ENCODE assay signal across 17 cellular contexts in genomic region chr13:55517312-55517711, GRCh38.
DNase-seq lines count a peak whose midpoint lies in the region; ATAC-seq, FAIRE-seq and TF ChIP-seq lines count a peak whose summit lies in the region.
"Had no signal": no experiment of that assay in that cellular context is flagged by ENCODE, and none has a peak within 500 bp of the region (broad histone marks: within the 10 kb centered on the region; RNA-seq: fewer than 3 reads in every experiment).

No MANE protein-coding gene starts in this region.

- ATAC-seq in activated CD4-positive, alpha-beta T cell treated with anti-CD3 and anti-CD28 coated beads for 36 hours: no peak
- ATAC-seq in left colon: no peak
- ATAC-seq in pancreas: no peak
- ATAC-seq: activated naive CD8-positive, alpha-beta T cell treated with anti-CD3 and anti-CD28 coated beads, Interleukin-2, amount 50 U/mL, for 24 hours; foreskin keratinocyte; stimulated activated effector memory CD8-positive, alpha-beta T cell treated with anti-CD3 and anti-CD28 coated beads, Interleukin-12 subunit alpha, Interleukin-12 subunit beta, amount 100 ng/mL, for 72 hours had no signal

- no peaks in the 10 kb centered on the region for H3K4me1 Mint-ChIP-seq in activated CD4-positive, alpha-beta T cell treated with anti-CD3 and anti-CD28 coated beads for 36 hours
- H3K4me1 Mint-ChIP-seq: activated naive CD8-positive, alpha-beta T cell treated with anti-CD3 and anti-CD28 coated beads, Interleukin-2, amount 50 U/mL, for 24 hours; CD8-positive, alpha-beta memory T cell; stimulated activated effector memory CD8-positive, alpha-beta T cell treated with anti-CD3 and anti-CD28 coated beads, Interleukin-12 subunit alpha, Interleukin-12 subunit beta, amount 100 ng/mL, for 72 hours had no signal

- peak; percentile 39 for TF ChIP-seq CTCF in WERI-Rb-1 (IDR thresholded peaks at IDR 0.05; ENCODE audit: low read depth, low read length)
- peak; percentile 45 for TF ChIP-seq CTCF in retinal pigment epithelial cell (conservative IDR thresholded peaks at IDR 0.05; ENCODE audit: low read depth, low read length)
- TF ChIP-seq CTCF in pancreas (IDR thresholded peaks at IDR 0.05): no peak

- 45 to 56% methylated on average over 1 of the region's 1 CpG for WGBS in pancreas, 2 donors

- POLR2A ChIA-PET in activated CD4-positive, alpha-beta T cell treated with anti-CD3 and anti-CD28 coated beads for 36 hours (lab: Charles Lee): no interaction called here

- H3K27me3 Mint-ChIP-seq in activated CD4-positive, alpha-beta T cell treated with anti-CD3 and anti-CD28 coated beads for 36 hours: no peaks in the 10 kb centered on the region
- H3K27me3 Mint-ChIP-seq: activated naive CD8-positive, alpha-beta T cell treated with anti-CD3 and anti-CD28 coated beads, Interleukin-2, amount 50 U/mL, for 24 hours; CD8-positive, alpha-beta memory T cell had no signal

- H3K27ac Mint-ChIP-seq in activated CD4-positive, alpha-beta T cell treated with anti-CD3 and anti-CD28 coated beads for 36 hours: no peak overlapping the region
- H3K27ac Mint-ChIP-seq: activated naive CD8-positive, alpha-beta T cell treated with anti-CD3 and anti-CD28 coated beads, Interleukin-2, amount 50 U/mL, for 24 hours; CD8-positive, alpha-beta memory T cell; stimulated activated effector memory CD8-positive, alpha-beta T cell treated with anti-CD3 and anti-CD28 coated beads, Interleukin-12 subunit alpha, Interleukin-12 subunit beta, amount 100 ng/mL, for 72 hours had no signal

- no peaks in the 10 kb centered on the region for H3K36me3 Mint-ChIP-seq in activated CD4-positive, alpha-beta T cell treated with anti-CD3 and anti-CD28 coated beads for 36 hours (ENCODE audit: low read depth)
- H3K36me3 Mint-ChIP-seq: CD8-positive, alpha-beta memory T cell; stimulated activated effector memory CD8-positive, alpha-beta T cell treated with anti-CD3 and anti-CD28 coated beads, Interleukin-12 subunit alpha, Interleukin-12 subunit beta, amount 100 ng/mL, for 72 hours had no signal

- intact Hi-C loops in activated CD4-positive, alpha-beta T cell treated with anti-CD3 and anti-CD28 coated beads for 36 hours (cut with DNase I, micrococcal nuclease): no loop called here
- intact Hi-C loops in left colon (cut with DNase I, micrococcal nuclease) (no loop called here), pancreas (cut with DNase I) (no loop called here)

- no peak overlapping the region for H3K4me3 ChIP-seq in WERI-Rb-1 (ENCODE audit: low read depth, low read length)
- no peak overlapping the region for H3K4me3 ChIP-seq in retinal pigment epithelial cell (ENCODE audit: low read length)
- H3K4me3 ChIP-seq in pancreas: no peak overlapping the region
- H3K4me3 ChIP-seq: transverse colon had no signal

- H3K36me3 ChIP-seq in WERI-Rb-1: no peaks in the 10 kb centered on the region
- no peaks in the 10 kb centered on the region for H3K36me3 ChIP-seq in pancreas
- H3K36me3 ChIP-seq: transverse colon had no signal

- no peaks in the 10 kb centered on the region for H3K4me1 ChIP-seq in pancreas
- H3K4me1 ChIP-seq: foreskin keratinocyte, transverse colon had no signal

- H3K4me3 Mint-ChIP-seq in activated CD4-positive, alpha-beta T cell treated with anti-CD3 and anti-CD28 coated beads for 36 hours: no peak overlapping the region
- H3K4me3 Mint-ChIP-seq: activated naive CD8-positive, alpha-beta T cell treated with anti-CD3 and anti-CD28 coated beads, Interleukin-2, amount 50 U/mL, for 24 hours; CD8-positive, alpha-beta memory T cell; stimulated activated effector memory CD8-positive, alpha-beta T cell treated with anti-CD3 and anti-CD28 coated beads, Interleukin-12 subunit alpha, Interleukin-12 subunit beta, amount 100 ng/mL, for 72 hours had no signal

- FAIRE-seq in HTR-8/SVneo (lab: Jason Lieb, UNC): no peak
- no peak for FAIRE-seq in pancreas (lab: Jason Lieb, UNC)

- H3K9me3 ChIP-seq in WERI-Rb-1 (ENCODE audit: severe bottlenecking) (no peaks in the 10 kb centered on the region), pancreas (no peaks in the 10 kb centered on the region)
- H3K9me3 ChIP-seq: transverse colon had no signal

- H3K27ac ChIP-seq in WERI-Rb-1: no peak overlapping the region
- no peak overlapping the region for H3K27ac ChIP-seq in pancreas
- H3K27ac ChIP-seq: foreskin keratinocyte, transverse colon had no signal

- H3K27me3 ChIP-seq in WERI-Rb-1 (ENCODE audit: insufficient read depth, low read depth, severe bottlenecking) (no peaks in the 10 kb centered on the region), pancreas (no peaks in the 10 kb centered on the region)
- H3K27me3 ChIP-seq: foreskin keratinocyte, transverse colon had no signal

- peak; percentile 5 for DNase-seq in activated CD4-positive, alpha-beta T cell treated with anti-CD3 and anti-CD28 coated beads for 36 hours
- DNase-seq in activated CD4-positive, alpha-beta T cell treated with anti-CD3 and anti-CD28 coated beads, Interleukin-2, amount 50 U/mL, for 1 hour: no peak
- DNase-seq in NCI-H2171 treated with DMSO at 0.1 percent for 48 hours (lab: John Stamatoyannopoulos, UW): peak; percentile 40
- DNase-seq in WERI-Rb-1: peak; percentile 14
- no peak for DNase-seq in retinal pigment epithelial cell (ENCODE audit: low read depth)
- DNase-seq in left colon: no peak
- DNase-seq in HTR-8/SVneo (ENCODE audit: insufficient read length, low spot score): no peak
- DNase-seq in pancreas: no peak
- DNase-seq: activated CD4-positive, alpha-beta T cell treated with anti-CD3 and anti-CD28 coated beads, Interleukin-2, amount 50 U/mL, for 4 hours; activated naive CD8-positive, alpha-beta T cell treated with anti-CD3 and anti-CD28 coated beads, Interleukin-2, amount 50 U/mL, for 24 hours; CD8-positive, alpha-beta memory T cell; central memory CD4-positive, alpha-beta T cell; foreskin keratinocyte; NCI-H446 treated with DMSO at 0.1 percent for 48 hours; T-helper 9 cell; transverse colon had no signal

- CTCF ChIA-PET in activated CD4-positive, alpha-beta T cell treated with anti-CD3 and anti-CD28 coated beads for 36 hours (lab: Charles Lee): no interaction called here

- peaks cover 6% of the 10 kb centered on the region for H3K9me3 Mint-ChIP-seq in activated CD4-positive, alpha-beta T cell treated with anti-CD3 and anti-CD28 coated beads for 36 hours (ENCODE audit: low read depth)

Comparison
In these comparisons a context has a peak if more than half of its experiments do, and no peak if none do; other contexts are left out.
1. DNase-seq: peak in activated CD4-positive, alpha-beta T cell treated with anti-CD3 and anti-CD28 coated beads for 36 hours (single experiment), NCI-H2171 treated with DMSO at 0.1 percent for 48 hours (single experiment) and WERI-Rb-1 (single experiment); none in activated CD4-positive, alpha-beta T cell treated with anti-CD3 and anti-CD28 coated beads, Interleukin-2, amount 50 U/mL, for 1 hour (single experiment), retinal pigment epithelial cell (single experiment), left colon (0 of 2), HTR-8/SVneo (single experiment) and pancreas (0 of 6).
2. CTCF ChIP-seq: peak in WERI-Rb-1 (single experiment) and retinal pigment epithelial cell (single experiment); none in pancreas (0 of 4).